Comparison of ENCODE assay signal across 16 cellular contexts in the genomic region with DNA sequence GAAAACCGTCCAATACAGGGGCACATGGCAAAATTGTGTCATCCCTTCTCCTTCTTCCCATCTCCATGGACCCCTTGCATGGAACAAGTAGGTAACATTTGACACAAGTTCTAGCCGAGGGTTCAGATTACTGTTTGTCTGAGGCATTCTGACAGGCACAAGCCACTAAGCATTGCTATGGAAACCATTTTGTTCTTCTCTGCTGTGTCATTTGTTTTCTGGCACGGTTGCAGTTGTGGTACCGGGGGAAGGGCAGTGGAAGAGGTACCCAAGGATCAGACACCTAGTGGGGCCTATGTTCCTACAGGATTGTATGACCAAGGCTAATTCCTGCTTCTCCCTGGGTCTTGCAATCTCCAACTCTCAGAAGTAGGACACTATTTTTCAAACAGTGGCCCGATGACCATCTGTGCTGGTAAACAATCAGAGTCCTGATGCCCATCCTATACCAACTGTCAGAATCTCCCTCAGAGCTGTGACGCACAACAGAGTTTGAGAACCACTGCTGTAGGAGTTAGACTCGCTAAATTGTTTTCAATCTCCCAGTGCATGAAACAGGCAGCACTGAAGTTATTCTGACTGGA.
DNase-seq lines count a peak whose midpoint lies in the region; ATAC-seq and TF ChIP-seq lines count a peak whose summit lies in the region.
"Had no signal": no experiment of that assay in that cellular context is flagged by ENCODE, and none has a peak within 500 bp of the region (broad histone marks: within the 10 kb centered on the region; RNA-seq: fewer than 3 reads in every experiment).

No MANE protein-coding gene starts in this region.

- no peak overlapping the region for H2BK5ac ChIP-seq in trophoblast cell (ENCODE audit: low read depth, low read length, poor library complexity)

- no peaks in the 10 kb centered on the region for H3K9me3 Mint-ChIP-seq in activated T-helper 17 cell treated with anti-CD3 and anti-CD28 coated beads, Interleukin-2, amount 50 U/mL, for 72 hours
- H3K9me3 Mint-ChIP-seq: activated naive CD4-positive, alpha-beta T cell treated with anti-CD3 and anti-CD28 coated beads, Interleukin-2, amount 50 U/mL, for 24 hours; stimulated activated naive CD8-positive, alpha-beta T cell treated with anti-CD3 and anti-CD28 coated beads, Interleukin-15, Interleukin-2, amounts not matched to agents 100 ng/mL and 50 ng/mL, for 24 hours had no signal

- DNase-seq in COLO668 (lab: John Stamatoyannopoulos, UW; ENCODE audit: unreplicated experiment) (peak; percentile 50), HT1080 (ENCODE audit: low read depth) (peak; percentile 21), NCI-H2196 (lab: John Stamatoyannopoulos, UW; ENCODE audit: unreplicated experiment) (peak; percentile 31), dorsolateral prefrontal cortex (peak in 1 of 10 donors; percentile 58), colonic mucosa (no peak), trophoblast cell (no peak)
- DNase-seq: activated CD4-positive, alpha-beta T cell treated with anti-CD3 and anti-CD28 coated beads, Interleukin-2, amount 10 ng/mL, durations not matched to agents 7 days and 5 days; activated CD8-positive, alpha-beta memory T cell treated with anti-CD3 and anti-CD28 coated beads, Interleukin-2, amount 10 ng/mL, durations not matched to agents 7 days and 5 days; kidney glomerular epithelial cell; NCI-H2227 treated with DMSO at 0.1 percent for 48 hours; SHP77 had no signal

- no peaks in the 10 kb centered on the region for H3K79me1 ChIP-seq in trophoblast cell (ENCODE audit: low read length)

- H3K27me3 Mint-ChIP-seq in activated T-helper 17 cell treated with anti-CD3 and anti-CD28 coated beads, Interleukin-2, amount 50 U/mL, for 72 hours: no peaks in the 10 kb centered on the region
- H3K27me3 Mint-ChIP-seq: activated CD4-positive, alpha-beta T cell treated with anti-CD3 and anti-CD28 coated beads, Interleukin-2, amount 10 ng/mL, durations not matched to agents 7 days and 5 days; activated CD8-positive, alpha-beta memory T cell treated with anti-CD3 and anti-CD28 coated beads, Interleukin-2, amount 10 ng/mL, durations not matched to agents 7 days and 5 days; activated naive CD4-positive, alpha-beta T cell treated with anti-CD3 and anti-CD28 coated beads, Interleukin-2, amount 50 U/mL, for 24 hours; stimulated activated naive CD8-positive, alpha-beta T cell treated with anti-CD3 and anti-CD28 coated beads, Interleukin-15, Interleukin-2, amounts not matched to agents 100 ng/mL and 50 ng/mL, for 24 hours had no signal

- H3K9ac ChIP-seq in colonic mucosa (ENCODE audit: low read depth in 2 of 2, low read length in 2 of 2): no peak overlapping the region
- no peak overlapping the region for H3K9ac ChIP-seq in trophoblast cell (ENCODE audit: low read length)

- ATAC-seq in activated T-helper 17 cell treated with anti-CD3 and anti-CD28 coated beads, Interleukin-2, amount 50 U/mL, for 72 hours (replicated peaks): no peak
- ATAC-seq: activated CD8-positive, alpha-beta memory T cell treated with anti-CD3 and anti-CD28 coated beads, Interleukin-2, amount 10 ng/mL, durations not matched to agents 7 days and 5 days had no signal

- no peak overlapping the region for H3K4me3 ChIP-seq in dorsolateral prefrontal cortex
- no peak overlapping the region for H3K4me3 ChIP-seq in colonic mucosa
- H3K4me3 ChIP-seq in trophoblast cell (ENCODE audit: low read depth, low read length): no peak overlapping the region
- H3K4me3 ChIP-seq: thyroid gland had no signal

- peaks cover 7% of the 10 kb centered on the region for H3K36me3 Mint-ChIP-seq in activated T-helper 17 cell treated with anti-CD3 and anti-CD28 coated beads, Interleukin-2, amount 50 U/mL, for 72 hours (ENCODE audit: low read depth)
- H3K36me3 Mint-ChIP-seq: activated CD8-positive, alpha-beta memory T cell treated with anti-CD3 and anti-CD28 coated beads, Interleukin-2, amount 10 ng/mL, durations not matched to agents 7 days and 5 days had no signal

- no peak overlapping the region for H4K91ac ChIP-seq in trophoblast cell (ENCODE audit: low read depth, low read length)

- TF ChIP-seq CTCF in dorsolateral prefrontal cortex (IDR thresholded peaks at IDR 0.05 in 54 of 56, conservative IDR thresholded peaks at IDR 0.05 in 2 of 56; ENCODE audit: low read depth in 1 of 56, partially characterized antibody in 56 of 56) (no peak), colonic mucosa (IDR thresholded peaks at IDR 0.05) (no peak)

- H3K27me3 ChIP-seq in dorsolateral prefrontal cortex (no peaks in the 10 kb centered on the region), colonic mucosa (no peaks in the 10 kb centered on the region), trophoblast cell (ENCODE audit: insufficient read depth, low read length) (no peaks in the 10 kb centered on the region)
- H3K27me3 ChIP-seq: thyroid gland had no signal

- no peak overlapping the region for H3K14ac ChIP-seq in trophoblast cell (ENCODE audit: low read length)

- H3K4ac ChIP-seq in trophoblast cell (ENCODE audit: low read depth, low read length): no peak overlapping the region

- H3K9me3 ChIP-seq in colonic mucosa (no peaks in the 10 kb centered on the region), trophoblast cell (ENCODE audit: insufficient read depth, low read depth, low read length) (no peaks in the 10 kb centered on the region)
- H3K9me3 ChIP-seq: thyroid gland had no signal

- H3K27ac ChIP-seq in dorsolateral prefrontal cortex (peak overlapping the region in 41 of 59 donors; percentile 7 to 79 (median 49)), colonic mucosa (no peak overlapping the region), trophoblast cell (ENCODE audit: low read depth, low read length) (no peak overlapping the region)
- H3K27ac ChIP-seq: thyroid gland, VCaP had no signal

- no peak overlapping the region for H3K27ac Mint-ChIP-seq in activated T-helper 17 cell treated with anti-CD3 and anti-CD28 coated beads, Interleukin-2, amount 50 U/mL, for 72 hours
- H3K27ac Mint-ChIP-seq: activated CD4-positive, alpha-beta T cell treated with anti-CD3 and anti-CD28 coated beads, Interleukin-2, amount 10 ng/mL, durations not matched to agents 7 days and 5 days; activated CD8-positive, alpha-beta memory T cell treated with anti-CD3 and anti-CD28 coated beads, Interleukin-2, amount 10 ng/mL, durations not matched to agents 7 days and 5 days; activated naive CD4-positive, alpha-beta T cell treated with anti-CD3 and anti-CD28 coated beads, Interleukin-2, amount 50 U/mL, for 24 hours; stimulated activated naive CD8-positive, alpha-beta T cell treated with anti-CD3 and anti-CD28 coated beads, Interleukin-15, Interleukin-2, amounts not matched to agents 100 ng/mL and 50 ng/mL, for 24 hours had no signal

- intact Hi-C loops in dorsolateral prefrontal cortex (cut with DNase I) (no loop called here), colonic mucosa (cut with DNase I) (no loop called here)

- no peak overlapping the region for H3K18ac ChIP-seq in trophoblast cell (ENCODE audit: low read length)

- no peaks in the 10 kb centered on the region for H3K79me2 ChIP-seq in trophoblast cell (ENCODE audit: control insufficient read depth, insufficient read depth, low read length, poor library complexity)

- H2AK5ac ChIP-seq in trophoblast cell (ENCODE audit: low read length): no peak overlapping the region

- no peak overlapping the region for H2BK120ac ChIP-seq in trophoblast cell (ENCODE audit: insufficient read depth, low read length, poor library complexity)

- H3K4me2 ChIP-seq in trophoblast cell (ENCODE audit: low read length): no peak overlapping the region

- peaks cover 9% of the 10 kb centered on the region for H3K4me1 Mint-ChIP-seq in activated T-helper 17 cell treated with anti-CD3 and anti-CD28 coated beads, Interleukin-2, amount 50 U/mL, for 72 hours
- H3K4me1 Mint-ChIP-seq: activated CD4-positive, alpha-beta T cell treated with anti-CD3 and anti-CD28 coated beads, Interleukin-2, amount 10 ng/mL, durations not matched to agents 7 days and 5 days; activated CD8-positive, alpha-beta memory T cell treated with anti-CD3 and anti-CD28 coated beads, Interleukin-2, amount 10 ng/mL, durations not matched to agents 7 days and 5 days; activated naive CD4-positive, alpha-beta T cell treated with anti-CD3 and anti-CD28 coated beads, Interleukin-2, amount 50 U/mL, for 24 hours had no signal

- no CpG with 5 or more reads among the region's 7 CpGs for WGBS in trophoblast cell (ENCODE audit: extremely low coverage, insufficient coverage, insufficient read length)

- H3K36me3 ChIP-seq in colonic mucosa (no peaks in the 10 kb centered on the region), trophoblast cell (ENCODE audit: control insufficient read depth in 1 of 2, insufficient read depth in 2 of 2, low read length in 2 of 2) (no peaks in the 10 kb centered on the region)
- H3K36me3 ChIP-seq: thyroid gland had no signal

- H3K23ac ChIP-seq in trophoblast cell (ENCODE audit: low read length): no peak overlapping the region

- H4K12ac ChIP-seq in trophoblast cell (ENCODE audit: low read depth, low read length): no peak overlapping the region

- no peak overlapping the region for H3K4me3 Mint-ChIP-seq in activated T-helper 17 cell treated with anti-CD3 and anti-CD28 coated beads, Interleukin-2, amount 50 U/mL, for 72 hours
- H3K4me3 Mint-ChIP-seq: activated CD4-positive, alpha-beta T cell treated with anti-CD3 and anti-CD28 coated beads, Interleukin-2, amount 10 ng/mL, durations not matched to agents 7 days and 5 days; activated CD8-positive, alpha-beta memory T cell treated with anti-CD3 and anti-CD28 coated beads, Interleukin-2, amount 10 ng/mL, durations not matched to agents 7 days and 5 days; activated naive CD4-positive, alpha-beta T cell treated with anti-CD3 and anti-CD28 coated beads, Interleukin-2, amount 50 U/mL, for 24 hours; stimulated activated naive CD8-positive, alpha-beta T cell treated with anti-CD3 and anti-CD28 coated beads, Interleukin-15, Interleukin-2, amounts not matched to agents 100 ng/mL and 50 ng/mL, for 24 hours had no signal

- H4K8ac ChIP-seq in trophoblast cell (ENCODE audit: low read depth, low read length): no peak overlapping the region

- H3K4me1 ChIP-seq in colonic mucosa (no peaks in the 10 kb centered on the region), trophoblast cell (ENCODE audit: control insufficient read depth in 1 of 2, insufficient read depth in 2 of 2, low read length in 2 of 2) (peaks cover 5 to 6% of the 10 kb centered on the region in 2 experiments)
- H3K4me1 ChIP-seq: thyroid gland had no signal

- no peak overlapping the region for H2BK12ac ChIP-seq in trophoblast cell (ENCODE audit: low read length)

- no peak overlapping the region for H2AFZ ChIP-seq in trophoblast cell (ENCODE audit: insufficient read depth, low read length, poor library complexity)

Comparison
In these comparisons a context has a peak if more than half of its experiments do, and no peak if none do; other contexts are left out.
1. DNase-seq: peak in COLO668 (single experiment), HT1080 (single experiment) and NCI-H2196 (single experiment); none in colonic mucosa (single experiment) and trophoblast cell (0 of 2).
2. H3K27ac ChIP-seq: peak in dorsolateral prefrontal cortex (41 of 59); none in colonic mucosa (single experiment) and trophoblast cell (single experiment).